ENCODE assay signal across 8 cellular contexts in genomic region chr15:74857082-74857655, GRCh38. TPM values are rescaled to one million over a fixed set of nuclear protein-coding genes. Genes with fewer than 3 reads are reported as not detected.
DNase-seq lines count a peak whose midpoint lies in the region; ATAC-seq lines count a peak whose summit lies in the region.

No MANE protein-coding gene starts in this region.

- no peak overlapping the region for H2AFZ ChIP-seq in neuronal stem cell (ENCODE audit: low read length)

- peak overlapping the region; percentile 71 for H3K27ac Mint-ChIP-seq in stimulated activated naive CD8-positive, alpha-beta T cell treated with anti-CD3 and anti-CD28 coated beads, Interleukin-15, Interleukin-2, amounts not matched to agents 100 ng/mL and 50 ng/mL, for 24 hours
- H3K27ac Mint-ChIP-seq in central memory CD8-positive, alpha-beta T cell (ENCODE audit: low read depth), result peak overlapping the region; percentile 72

- H3K36me3 ChIP-seq in neuronal stem cell (replicated peaks in 1 of 2; ENCODE audit: control insufficient read depth in 2 of 2, insufficient read depth in 2 of 2, low read length in 2 of 2), result peaks cover 15 to 29% of the 10 kb centered on the region in 2 donors

- no peak overlapping the region for H3K23ac ChIP-seq in neuronal stem cell (ENCODE audit: low read depth, low read length, poor library complexity)

- no peaks in the 10 kb centered on the region for H3K27me3 Mint-ChIP-seq in stimulated activated naive CD8-positive, alpha-beta T cell treated with anti-CD3 and anti-CD28 coated beads, Interleukin-15, Interleukin-2, amounts not matched to agents 100 ng/mL and 50 ng/mL, for 24 hours
- H3K27me3 Mint-ChIP-seq in central memory CD8-positive, alpha-beta T cell, result no peaks in the 10 kb centered on the region

- no peak overlapping the region for H3K14ac ChIP-seq in neuronal stem cell (ENCODE audit: low read length)

- ATAC-seq in stimulated activated naive CD8-positive, alpha-beta T cell treated with anti-CD3 and anti-CD28 coated beads, Interleukin-15, Interleukin-2, amounts not matched to agents 100 U/mL and 50 U/mL, for 24 hours, result no peak
- peak; percentile 78 for ATAC-seq in HG03196 (IDR thresholded peaks at IDR 0.05; ENCODE audit: unreplicated experiment)
- ATAC-seq in central memory CD8-positive, alpha-beta T cell (replicated peaks; ENCODE audit: extremely low read depth, poor library complexity, severe bottlenecking), result peak; percentile 63

- H2BK120ac ChIP-seq in neuronal stem cell (ENCODE audit: low read depth, low read length), result no peak overlapping the region

- H3K9me3 ChIP-seq in neuronal stem cell (replicated peaks in 1 of 2; ENCODE audit: control insufficient read depth in 2 of 2, insufficient read depth in 1 of 2, low read depth in 1 of 2, low read length in 2 of 2), result no peaks in the 10 kb centered on the region

- H3K4ac ChIP-seq in neuronal stem cell (ENCODE audit: low read length), result no peak overlapping the region

- no peak overlapping the region for H4K8ac ChIP-seq in neuronal stem cell (ENCODE audit: low read depth, low read length)

- no peak for DNase-seq in stimulated activated naive CD8-positive, alpha-beta T cell treated with anti-CD3 and anti-CD28 coated beads, Interleukin-15, Interleukin-2, amounts not matched to agents 100 U/mL and 50 U/mL, for 24 hours
- no peak for DNase-seq in central memory CD8-positive, alpha-beta T cell (ENCODE audit: low spot score in 2 of 2)
- DNase-seq in kidney glomerular epithelial cell (lab: John Stamatoyannopoulos, UW), result no peak
- DNase-seq in neuronal stem cell (ENCODE audit: low spot score), result no peak
- no peak for DNase-seq in NCI-H2081 (lab: John Stamatoyannopoulos, UW)
- no peak for DNase-seq in HuH-7.5 (ENCODE audit: low spot score)

- H2BK5ac ChIP-seq in neuronal stem cell (ENCODE audit: low read length), result no peak overlapping the region

- no peaks in the 10 kb centered on the region for H3K4me1 ChIP-seq in neuronal stem cell (ENCODE audit: control insufficient read depth in 2 of 2, insufficient read depth in 1 of 2, low read depth in 1 of 2, low read length in 2 of 2)

- no peak overlapping the region for H3K4me2 ChIP-seq in neuronal stem cell (ENCODE audit: insufficient read depth, low read length, poor library complexity, severe bottlenecking)

- no peaks in the 10 kb centered on the region for H3K79me1 ChIP-seq in neuronal stem cell (ENCODE audit: low read depth, low read length)

- H2BK15ac ChIP-seq in neuronal stem cell (ENCODE audit: low read length), result no peak overlapping the region

- H3K27ac ChIP-seq in neuronal stem cell (replicated peaks; ENCODE audit: low read length), result no peak overlapping the region

- peaks cover 41% of the 10 kb centered on the region for H3K4me1 Mint-ChIP-seq in stimulated activated naive CD8-positive, alpha-beta T cell treated with anti-CD3 and anti-CD28 coated beads, Interleukin-15, Interleukin-2, amounts not matched to agents 100 ng/mL and 50 ng/mL, for 24 hours (ENCODE audit: low read depth)
- peaks cover 36% of the 10 kb centered on the region for H3K4me1 Mint-ChIP-seq in central memory CD8-positive, alpha-beta T cell

- H3K4me3 Mint-ChIP-seq in stimulated activated naive CD8-positive, alpha-beta T cell treated with anti-CD3 and anti-CD28 coated beads, Interleukin-15, Interleukin-2, amounts not matched to agents 100 ng/mL and 50 ng/mL, for 24 hours, result no peak overlapping the region
- peak overlapping the region; percentile 1 for H3K4me3 Mint-ChIP-seq in central memory CD8-positive, alpha-beta T cell

- H3K27me3 ChIP-seq in neuronal stem cell (ENCODE audit: control insufficient read depth in 3 of 3, insufficient read depth in 3 of 3, low read depth in 1 of 3, low read length in 3 of 3), result no peaks in the 10 kb centered on the region

- no peak overlapping the region for H2BK12ac ChIP-seq in neuronal stem cell (ENCODE audit: low read length)

- no CpG with 5 or more reads among the region's 5 CpGs for WGBS in neuronal stem cell (ENCODE audit: extremely low coverage in 2 of 2, insufficient read length in 2 of 2, insufficient replicate concordance in 1 of 2), 2 donors

- H3K36me3 Mint-ChIP-seq in stimulated activated naive CD8-positive, alpha-beta T cell treated with anti-CD3 and anti-CD28 coated beads, Interleukin-15, Interleukin-2, amounts not matched to agents 100 ng/mL and 50 ng/mL, for 24 hours (ENCODE audit: low read depth), result peaks cover 13% of the 10 kb centered on the region
- H3K36me3 Mint-ChIP-seq in central memory CD8-positive, alpha-beta T cell (ENCODE audit: insufficient read depth), result peaks cover 23% of the 10 kb centered on the region

- no peak overlapping the region for H4K91ac ChIP-seq in neuronal stem cell (ENCODE audit: low read depth, low read length, poor library complexity)

- no peaks in the 10 kb centered on the region for H3K9me3 Mint-ChIP-seq in stimulated activated naive CD8-positive, alpha-beta T cell treated with anti-CD3 and anti-CD28 coated beads, Interleukin-15, Interleukin-2, amounts not matched to agents 100 ng/mL and 50 ng/mL, for 24 hours
- H3K9me3 Mint-ChIP-seq in central memory CD8-positive, alpha-beta T cell, result no peaks in the 10 kb centered on the region

- no peak overlapping the region for H3K4me3 ChIP-seq in neuronal stem cell (ENCODE audit: low read length in 2 of 2)

- H2AK5ac ChIP-seq in neuronal stem cell (ENCODE audit: low read depth, low read length), result no peak overlapping the region

- no peak overlapping the region for H3K18ac ChIP-seq in neuronal stem cell (ENCODE audit: low read length)

- H3K9ac ChIP-seq in neuronal stem cell (ENCODE audit: low read depth, low read length, poor library complexity), result no peak overlapping the region

RNA-seq across cellular contexts. Expression of gene ULK3, which starts 14.2 kb away (rescaled TPM):
- polyA plus RNA-seq in neuronal stem cell (2013, experiment 1 of 2), result 16.2 TPM
- polyA plus RNA-seq in neuronal stem cell (2013, experiment 2 of 2), result 15.9 TPM

RNA-seq across cellular contexts. Expression of gene SCAMP2, which starts 16.0 kb away (rescaled TPM):
- polyA plus RNA-seq in neuronal stem cell (2013, experiment 1 of 2), result 40.9 TPM
- polyA plus RNA-seq in neuronal stem cell (2013, experiment 2 of 2), result 46.5 TPM

RNA-seq across cellular contexts. Expression of gene CPLX3, which starts 30.7 kb away (rescaled TPM):
- 0.03 TPM for polyA plus RNA-seq in neuronal stem cell (2013, experiment 1 of 2)
- 0.03 TPM for polyA plus RNA-seq in neuronal stem cell (2013, experiment 2 of 2)

RNA-seq across cellular contexts. Expression of gene MPI, which starts 32.7 kb away (rescaled TPM):
- 30.2 TPM for polyA plus RNA-seq in neuronal stem cell (2013, experiment 1 of 2)
- 33.1 TPM for polyA plus RNA-seq in neuronal stem cell (2013, experiment 2 of 2)

RNA-seq across cellular contexts. Expression of gene LMAN1L, which starts 44.5 kb away (rescaled TPM):
- not detected for polyA plus RNA-seq in neuronal stem cell (2013, experiment 1 of 2)
- polyA plus RNA-seq in neuronal stem cell (2013, experiment 2 of 2), result not detected
